Comparison of ENCODE assay signal across 16 cellular contexts in the genomic region with DNA sequence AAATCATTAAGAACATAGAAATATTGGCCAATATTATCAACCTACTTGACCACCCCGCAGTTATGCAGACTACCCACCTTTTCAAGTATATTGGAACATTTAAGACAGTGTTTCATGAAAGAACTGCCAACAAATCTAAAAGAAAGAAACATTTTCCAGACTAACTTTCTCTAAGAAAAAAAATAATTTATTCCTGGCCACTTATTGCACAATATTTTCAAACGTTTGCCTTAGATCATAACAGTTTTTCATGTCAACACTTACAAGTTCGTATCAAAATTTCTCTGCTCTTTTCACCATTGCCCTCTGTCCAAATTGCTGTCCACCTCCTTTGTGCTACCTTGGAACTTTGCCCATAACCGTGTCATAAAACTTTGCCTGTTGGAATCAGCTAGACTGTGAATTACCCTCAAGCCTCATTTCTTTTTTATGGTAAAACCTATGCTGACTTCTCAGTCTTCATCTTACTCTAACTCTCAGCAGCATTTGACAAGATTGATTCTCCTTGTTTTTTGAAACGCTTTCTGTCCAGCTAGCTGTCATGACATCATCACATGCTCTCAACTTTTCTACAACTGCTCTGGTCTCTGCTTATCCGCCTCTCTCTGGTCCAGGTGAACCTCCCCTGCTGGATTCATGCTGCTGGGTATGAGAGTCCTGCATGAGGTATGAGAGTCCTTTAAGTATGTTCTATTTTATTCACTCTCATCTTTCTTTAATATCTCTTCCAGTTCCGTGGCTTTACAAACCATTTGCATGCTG.
"Had no signal": no experiment of that assay in that cellular context is flagged by ENCODE, and none has a peak within 500 bp of the region (broad histone marks: within the 10 kb centered on the region; RNA-seq: fewer than 3 reads in every experiment).

No MANE protein-coding gene starts in this region.

- H3K27ac ChIP-seq: brain microvascular endothelial cell, foreskin keratinocyte, parathyroid adenoma, vagina had no signal

- DNase-seq: activated CD4-positive, alpha-beta T cell treated with anti-CD3 and anti-CD28 coated beads, Interleukin-2, amount 10 ng/mL, durations not matched to agents 24 days and 14 days; activated CD4-positive, CD25-positive, alpha-beta regulatory T cell; activated CD8-positive, alpha-beta memory T cell treated with anti-CD3 and anti-CD28 coated beads, Interleukin-2, amount 50 U/mL, for 48 hours; activated CD8-positive, alpha-beta T cell treated with anti-CD3 and anti-CD28 coated beads, Interleukin-2, amount 10 ng/mL, durations not matched to agents 7 days and 5 days; activated gamma-delta T cell treated with Interleukin-2 at 50 U/mL for 16 hours; activated T-cell treated with anti-CD3 and anti-CD28 coated beads, Interleukin-2, amount 50 U/mL, for 72 hours; brain microvascular endothelial cell; effector CD8-positive, alpha-beta T cell; foreskin keratinocyte; glutamatergic neuron; kidney glomerular epithelial cell; naive thymus-derived CD8-positive, alpha-beta T cell had no signal

- H3K9me3 Mint-ChIP-seq: activated CD4-positive, alpha-beta T cell treated with anti-CD3 and anti-CD28 coated beads, Interleukin-2, amount 10 ng/mL, durations not matched to agents 24 days and 14 days had no signal

- H3K4me1 Mint-ChIP-seq: activated CD4-positive, alpha-beta T cell treated with anti-CD3 and anti-CD28 coated beads, Interleukin-2, amount 10 ng/mL, durations not matched to agents 24 days and 14 days; naive thymus-derived CD8-positive, alpha-beta T cell; stimulated activated effector memory CD8-positive, alpha-beta T cell treated with anti-CD3 and anti-CD28 coated beads, Interleukin-12 subunit alpha, Interleukin-12 subunit beta, amount 100 ng/mL, for 72 hours had no signal

- H3K4me3 ChIP-seq: vagina had no signal

- H3K4me1 ChIP-seq: foreskin keratinocyte, parathyroid adenoma, vagina had no signal

- H3K36me3 Mint-ChIP-seq: activated naive CD8-positive, alpha-beta T cell; naive thymus-derived CD8-positive, alpha-beta T cell; stimulated activated effector memory CD8-positive, alpha-beta T cell treated with anti-CD3 and anti-CD28 coated beads, Interleukin-12 subunit alpha, Interleukin-12 subunit beta, amount 100 ng/mL, for 72 hours had no signal

- ATAC-seq: activated CD8-positive, alpha-beta T cell treated with anti-CD3 and anti-CD28 coated beads, Interleukin-2, amount 10 ng/mL, durations not matched to agents 7 days and 5 days; activated T-cell treated with anti-CD3 and anti-CD28 coated beads, Interleukin-2, amount 50 U/mL, for 72 hours; foreskin keratinocyte had no signal

- H3K9ac ChIP-seq: parathyroid adenoma had no signal

- H3K79me2 ChIP-seq: parathyroid adenoma had no signal

- H3K4me3 Mint-ChIP-seq: activated CD4-positive, alpha-beta T cell treated with anti-CD3 and anti-CD28 coated beads, Interleukin-2, amount 10 ng/mL, durations not matched to agents 24 days and 14 days; activated CD8-positive, alpha-beta T cell treated with anti-CD3 and anti-CD28 coated beads, Interleukin-2, amount 10 ng/mL, durations not matched to agents 7 days and 5 days; activated naive CD8-positive, alpha-beta T cell; activated T-cell treated with anti-CD3 and anti-CD28 coated beads, Interleukin-2, amount 50 U/mL, for 72 hours; naive thymus-derived CD8-positive, alpha-beta T cell; stimulated activated effector memory CD8-positive, alpha-beta T cell treated with anti-CD3 and anti-CD28 coated beads, Interleukin-12 subunit alpha, Interleukin-12 subunit beta, amount 100 ng/mL, for 72 hours had no signal

- H3K27me3 ChIP-seq: brain microvascular endothelial cell, foreskin keratinocyte, vagina had no signal

- H3K36me3 ChIP-seq: brain microvascular endothelial cell, vagina had no signal

- H2AFZ ChIP-seq: parathyroid adenoma had no signal

- H3K27me3 Mint-ChIP-seq: activated CD4-positive, alpha-beta T cell treated with anti-CD3 and anti-CD28 coated beads, Interleukin-2, amount 10 ng/mL, durations not matched to agents 24 days and 14 days had no signal

- H3K27ac Mint-ChIP-seq: activated CD4-positive, alpha-beta T cell treated with anti-CD3 and anti-CD28 coated beads, Interleukin-2, amount 10 ng/mL, durations not matched to agents 24 days and 14 days; activated CD8-positive, alpha-beta T cell treated with anti-CD3 and anti-CD28 coated beads, Interleukin-2, amount 10 ng/mL, durations not matched to agents 7 days and 5 days; activated naive CD8-positive, alpha-beta T cell; activated T-cell treated with anti-CD3 and anti-CD28 coated beads, Interleukin-2, amount 50 U/mL, for 72 hours; naive thymus-derived CD8-positive, alpha-beta T cell; stimulated activated effector memory CD8-positive, alpha-beta T cell treated with anti-CD3 and anti-CD28 coated beads, Interleukin-12 subunit alpha, Interleukin-12 subunit beta, amount 100 ng/mL, for 72 hours had no signal

- H3K9me3 ChIP-seq: vagina had no signal
